24 cellular contexts compared by ENCODE assay signal in the genomic region with DNA sequence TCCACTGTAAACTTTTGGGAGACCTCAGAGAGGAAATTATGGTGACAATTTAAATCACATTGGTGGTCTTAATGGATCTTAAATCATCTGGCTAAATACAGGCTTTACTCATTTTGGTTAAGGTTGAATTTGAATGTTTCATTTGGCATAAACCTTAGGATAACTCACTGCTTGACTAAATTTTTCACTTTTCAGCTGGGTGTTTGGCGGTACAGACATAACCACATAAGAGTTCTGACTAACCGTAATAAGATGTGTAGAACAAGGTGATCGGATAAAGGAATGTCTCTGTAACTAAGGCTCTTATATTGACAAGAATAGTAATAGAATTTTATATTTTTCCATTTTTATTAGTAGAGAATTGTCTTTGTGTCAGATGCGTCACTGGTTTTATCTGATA.
A peak's percentile ranks its signal among the peaks of the same experiment; 100 is the strongest.
DNase-seq lines count a peak whose midpoint lies in the region; ATAC-seq, FAIRE-seq and TF ChIP-seq lines count a peak whose summit lies in the region.
"Had no signal": no experiment of that assay in that cellular context is flagged by ENCODE, and none has a peak within 500 bp of the region (broad histone marks: within the 10 kb centered on the region; RNA-seq: fewer than 3 reads in every experiment).

No MANE protein-coding gene starts in this region.

- no peaks in the 10 kb centered on the region for H3K36me3 Mint-ChIP-seq in astrocyte (ENCODE audit: low read depth, unreplicated experiment)
- H3K36me3 Mint-ChIP-seq: CD4-positive, alpha-beta memory T cell; CD4-positive, CD25-positive, alpha-beta regulatory T cell; CD8-positive, alpha-beta memory T cell had no signal

- peak; percentile 6 for FAIRE-seq in D721Med (lab: Jason Lieb, UNC)
- no peak for FAIRE-seq in astrocyte (lab: Jason Lieb, UNC)
- FAIRE-seq: A549, GM12878, GM12892, GM18507 had no signal

- no peak overlapping the region for H2AFZ ChIP-seq in astrocyte (ENCODE audit: low read depth, low read length)

- intact Hi-C loops in mucosa of descending colon (cut with DNase I, micrococcal nuclease): no loop called here

- no peaks in the 10 kb centered on the region for H3K4me1 Mint-ChIP-seq in astrocyte (ENCODE audit: low read depth, unreplicated experiment)
- H3K4me1 Mint-ChIP-seq: B cell; CD4-positive, alpha-beta memory T cell; CD4-positive, CD25-positive, alpha-beta regulatory T cell; CD8-positive, alpha-beta memory T cell had no signal

- peaks cover 3% of the 10 kb centered on the region for H3K4me1 ChIP-seq in astrocyte (ENCODE audit: insufficient read depth, low read length)
- no peaks in the 10 kb centered on the region for H3K4me1 ChIP-seq in mucosa of descending colon (ENCODE audit: low read depth)
- H3K4me1 ChIP-seq: BLaER1 treated with 17β-estradiol and CSF1 and Interleukin-3, amounts not matched to agents 10 nM and 100 nM had no signal

- H3K9ac ChIP-seq in astrocyte (ENCODE audit: low read length): no peak overlapping the region
- H3K9ac ChIP-seq: BLaER1 treated with 17β-estradiol and CSF1 and Interleukin-3, amounts not matched to agents 10 nM and 100 nM had no signal

- H3K9me3 Mint-ChIP-seq in astrocyte (ENCODE audit: unreplicated experiment): peaks cover 6% of the 10 kb centered on the region

- DNase-seq in D721Med (ENCODE audit: insufficient read length, low spot score): no peak
- peak; percentile 82 for DNase-seq in astrocyte (ENCODE audit: low read depth)
- peak; percentile 86 for DNase-seq in astrocyte of the hippocampus (ENCODE audit: low read depth, low spot score)
- peak; percentile 12 for DNase-seq in fibroblast of mammary gland (ENCODE audit: low read depth)
- no peak for DNase-seq in activated T-cell treated with anti-CD3 and anti-CD28 coated beads for 4 hours
- DNase-seq in T-helper 2 cell: no peak
- no peak for DNase-seq in HT-29 (ENCODE audit: low spot score)
- DNase-seq in mucosa of descending colon: no peak
- DNase-seq: AML-193; CD4-positive, alpha-beta memory T cell; CD4-positive, CD25-positive, alpha-beta regulatory T cell; CD8-positive, alpha-beta memory T cell; COR-L47; DMS79 treated with DMSO at 0.1 percent for 48 hours; EL; GDM1 had no signal

- H4K20me1 ChIP-seq in astrocyte (ENCODE audit: insufficient read depth, low read length): no peaks in the 10 kb centered on the region
- H4K20me1 ChIP-seq: BLaER1 treated with 17β-estradiol and CSF1 and Interleukin-3, amounts not matched to agents 10 nM and 100 nM had no signal

- no peak for ATAC-seq in mucosa of descending colon
- ATAC-seq: A549, GM12878 had no signal

- no peaks in the 10 kb centered on the region for H3K79me2 ChIP-seq in astrocyte (ENCODE audit: insufficient read depth, low read length)

- H3K4me3 Mint-ChIP-seq in astrocyte (ENCODE audit: unreplicated experiment): no peak overlapping the region
- H3K4me3 Mint-ChIP-seq: B cell; CD4-positive, alpha-beta memory T cell; CD4-positive, CD25-positive, alpha-beta regulatory T cell; CD8-positive, alpha-beta memory T cell had no signal

- H3K4me3 ChIP-seq in astrocyte (ENCODE audit: insufficient read depth, low read depth, low read length) (no peak overlapping the region), fibroblast of mammary gland (ENCODE audit: control insufficient read depth, low read depth, low read length) (no peak overlapping the region), mucosa of descending colon (no peak overlapping the region)
- H3K4me3 ChIP-seq: A549; BLaER1 treated with 17β-estradiol and CSF1 and Interleukin-3, amounts not matched to agents 10 nM and 100 nM; GM12878 had no signal

- TF ChIP-seq CTCF in D721Med (IDR thresholded peaks at IDR 0.05; ENCODE audit: insufficient read depth, missing control alignments) (no peak), astrocyte (IDR thresholded peaks at IDR 0.05; ENCODE audit: insufficient read depth, low read depth, low read length) (no peak), fibroblast of mammary gland (conservative IDR thresholded peaks at IDR 0.05; ENCODE audit: control insufficient read depth, insufficient read depth, low read depth, low read length) (no peak), mucosa of descending colon (IDR thresholded peaks at IDR 0.05) (no peak)

- H3K27me3 Mint-ChIP-seq in astrocyte (ENCODE audit: low read depth, unreplicated experiment): no peaks in the 10 kb centered on the region
- H3K27me3 Mint-ChIP-seq: B cell; CD4-positive, CD25-positive, alpha-beta regulatory T cell; CD8-positive, alpha-beta memory T cell had no signal

- no peak overlapping the region for H3K27ac ChIP-seq in astrocyte (ENCODE audit: low read depth, low read length)
- H3K27ac ChIP-seq: 22Rv1; A549; BLaER1 treated with 17β-estradiol and CSF1 and Interleukin-3, amounts not matched to agents 10 nM and 100 nM; C4-2B had no signal

- H3K36me3 ChIP-seq in astrocyte (ENCODE audit: insufficient read depth, low read length) (no peaks in the 10 kb centered on the region), mucosa of descending colon (ENCODE audit: low read depth) (no peaks in the 10 kb centered on the region)
- H3K36me3 ChIP-seq: BLaER1 treated with 17β-estradiol and CSF1 and Interleukin-3, amounts not matched to agents 10 nM and 100 nM had no signal

- H3K4me2 ChIP-seq in astrocyte (ENCODE audit: low read length): no peak overlapping the region
- H3K4me2 ChIP-seq: A549; BLaER1 treated with 17β-estradiol and CSF1 and Interleukin-3, amounts not matched to agents 10 nM and 100 nM had no signal

- H3K27me3 ChIP-seq in astrocyte (ENCODE audit: insufficient read depth, low read length): no peaks in the 10 kb centered on the region
- H3K27me3 ChIP-seq: BLaER1 treated with 17β-estradiol and CSF1 and Interleukin-3, amounts not matched to agents 10 nM and 100 nM had no signal

- H3K9me3 ChIP-seq in astrocyte (ENCODE audit: insufficient read depth, low read depth, low read length): no peaks in the 10 kb centered on the region
- H3K9me3 ChIP-seq in mucosa of descending colon: no peaks in the 10 kb centered on the region
- H3K9me3 ChIP-seq: BLaER1 treated with 17β-estradiol and CSF1 and Interleukin-3, amounts not matched to agents 10 nM and 100 nM had no signal

- H3K27ac Mint-ChIP-seq in astrocyte (ENCODE audit: unreplicated experiment): no peak overlapping the region
- H3K27ac Mint-ChIP-seq: B cell; CD4-positive, alpha-beta memory T cell; CD4-positive, CD25-positive, alpha-beta regulatory T cell; CD8-positive, alpha-beta memory T cell had no signal

Comparison
In these comparisons a context has a peak if more than half of its experiments do, and no peak if none do; other contexts are left out.
1. DNase-seq: peak in astrocyte (single experiment), astrocyte of the hippocampus (single experiment) and fibroblast of mammary gland (single experiment); none in D721Med (single experiment), activated T-cell treated with anti-CD3 and anti-CD28 coated beads for 4 hours (single experiment), T-helper 2 cell (0 of 5), HT-29 (single experiment) and mucosa of descending colon (0 of 3).